ENCODE assay signal across 17 cellular contexts in genomic region chr13:110001622-110002275, GRCh38.
DNase-seq lines count a peak whose midpoint lies in the region; ATAC-seq, FAIRE-seq and TF ChIP-seq lines count a peak whose summit lies in the region.
"Had no signal": no experiment of that assay in that cellular context is flagged by ENCODE, and none has a peak within 500 bp of the region (broad histone marks: within the 10 kb centered on the region; RNA-seq: fewer than 3 reads in every experiment).

No MANE protein-coding gene starts in this region.

- intact Hi-C loops in endothelial cell of umbilical vein (cut with micrococcal nuclease) (no loop called here), upper lobe of right lung (cut with DNase I) (no loop called here), lower lobe of right lung (cut with DNase I) (no loop called here)

- CTCF ChIA-PET in endothelial cell of umbilical vein (lab: Charles Lee) = no interaction called here

- no peak for ATAC-seq in GM19035 (IDR thresholded peaks at IDR 0.05; ENCODE audit: unreplicated experiment)
- no peak for ATAC-seq in HG02571 (IDR thresholded peaks at IDR 0.05; ENCODE audit: unreplicated experiment)
- ATAC-seq in upper lobe of right lung = no peak
- ATAC-seq in lower lobe of right lung = no peak
- ATAC-seq: activated CD8-positive, alpha-beta memory T cell treated with anti-CD3 and anti-CD28 coated beads, Interleukin-2, amount 10 ng/mL, durations not matched to agents 7 days and 5 days; heart right ventricle had no signal

- no peaks in the 10 kb centered on the region for H3K9me3 ChIP-seq in SJSA1 (replicated peaks)
- H3K9me3 ChIP-seq in endothelial cell of umbilical vein (replicated peaks; ENCODE audit: control insufficient read depth, insufficient read depth, low read length) = no peaks in the 10 kb centered on the region
- H3K9me3 ChIP-seq in osteoblast (ENCODE audit: low read depth, low read length) = no peaks in the 10 kb centered on the region
- H3K9me3 ChIP-seq in upper lobe of right lung = no peaks in the 10 kb centered on the region
- no peaks in the 10 kb centered on the region for H3K9me3 ChIP-seq in lower lobe of right lung
- H3K9me3 ChIP-seq: heart right ventricle, prostate gland had no signal

- H3K4me2 ChIP-seq in endothelial cell of umbilical vein (ENCODE audit: insufficient read depth, low read length) (no peak overlapping the region), osteoblast (ENCODE audit: insufficient read depth, low read length) (peak overlapping the region; percentile 41)

- TF ChIP-seq CTCF in endothelial cell of umbilical vein (IDR thresholded peaks at IDR 0.05; ENCODE audit: extremely low read depth in 1 of 2, insufficient read depth in 1 of 2, low read depth in 1 of 2, low read length in 2 of 2) (no peak), osteoblast (IDR thresholded peaks at IDR 0.05; ENCODE audit: extremely low read depth, low read depth, low read length) (no peak), upper lobe of right lung (IDR thresholded peaks at IDR 0.05) (no peak), lower lobe of right lung (IDR thresholded peaks at IDR 0.05) (no peak)

- H3K9me1 ChIP-seq in endothelial cell of umbilical vein (replicated peaks; ENCODE audit: control insufficient read depth, extremely low read depth, insufficient read depth, low read length) = no peaks in the 10 kb centered on the region

- dilution Hi-C loops in endothelial cell of umbilical vein (cut with MboI; ENCODE audit: extremely low pct_ligation_motif_present, low sequenced_read_pairs) = no loop called here

- no peak for FAIRE-seq in endothelial cell of umbilical vein (lab: Jason Lieb, UNC)
- FAIRE-seq: islet of Langerhans had no signal

- TF ChIP-seq POLR2A in endothelial cell of umbilical vein (IDR thresholded peaks at IDR 0.05; ENCODE audit: low read depth, low read length) = no peak

- H3K27ac ChIP-seq in SJSA1 = peak overlapping the region; percentile 54
- no peak overlapping the region for H3K27ac ChIP-seq in endothelial cell of umbilical vein (ENCODE audit: insufficient read depth, low read depth, low read length)
- peak overlapping the region; percentile 30 for H3K27ac ChIP-seq in osteoblast (ENCODE audit: low read depth, low read length)
- H3K27ac ChIP-seq in upper lobe of right lung = no peak overlapping the region
- H3K27ac ChIP-seq in lower lobe of right lung = no peak overlapping the region
- H3K27ac ChIP-seq: epithelial cell of prostate, heart right ventricle had no signal

- no peaks in the 10 kb centered on the region for H4K20me1 ChIP-seq in endothelial cell of umbilical vein (replicated peaks; ENCODE audit: control insufficient read depth, extremely low read depth, insufficient read depth, low read length)
- no peaks in the 10 kb centered on the region for H4K20me1 ChIP-seq in osteoblast (ENCODE audit: insufficient read depth, low read length)

- H3K4me1 ChIP-seq in SJSA1 (replicated peaks) (peaks cover 47% of the 10 kb centered on the region), endothelial cell of umbilical vein (ENCODE audit: control insufficient read depth, extremely low read depth, insufficient read depth, low read length) (no peaks in the 10 kb centered on the region), osteoblast (ENCODE audit: insufficient read depth, low read length) (peaks cover 22% of the 10 kb centered on the region), upper lobe of right lung (no peaks in the 10 kb centered on the region), lower lobe of right lung (no peaks in the 10 kb centered on the region)
- H3K4me1 ChIP-seq: prostate gland had no signal

- POLR2A ChIA-PET in endothelial cell of umbilical vein (lab: Charles Lee) = no interaction called here

- no peaks in the 10 kb centered on the region for H3K27me3 ChIP-seq in SJSA1 (replicated peaks)
- H3K27me3 ChIP-seq in endothelial cell of umbilical vein (ENCODE audit: control insufficient read depth in 2 of 2, insufficient read depth in 2 of 2, low read length in 2 of 2) = no peaks in the 10 kb centered on the region
- H3K27me3 ChIP-seq in osteoblast (ENCODE audit: insufficient read depth, low read length) = no peaks in the 10 kb centered on the region
- H3K27me3 ChIP-seq in upper lobe of right lung = no peaks in the 10 kb centered on the region
- no peaks in the 10 kb centered on the region for H3K27me3 ChIP-seq in lower lobe of right lung (ENCODE audit: low read depth)

- H3K79me2 ChIP-seq in endothelial cell of umbilical vein (ENCODE audit: control insufficient read depth, insufficient read depth, low read length) (no peaks in the 10 kb centered on the region), osteoblast (ENCODE audit: insufficient read depth, low read length) (no peaks in the 10 kb centered on the region)

- DNase-seq in EL = peak; percentile 84
- peak; percentile 60 to 91 for DNase-seq in SJSA1 (ENCODE audit: low read depth in 1 of 2, low spot score in 2 of 2)
- no peak for DNase-seq in endothelial cell of umbilical vein (ENCODE audit: low read depth, low spot score)
- DNase-seq in osteoblast (ENCODE audit: insufficient read length, low spot score, missing footprints) = peak; percentile 51
- no peak for DNase-seq in upper lobe of right lung
- no peak for DNase-seq in lower lobe of right lung
- DNase-seq: activated CD8-positive, alpha-beta memory T cell treated with anti-CD3 and anti-CD28 coated beads, Interleukin-2, amount 10 ng/mL, durations not matched to agents 7 days and 5 days; activated effector memory CD4-positive, alpha-beta T cell treated with anti-CD3 and anti-CD28 coated beads, Interleukin-2, amount 50 U/mL, for 16 hours; heart right ventricle; mesendoderm; MV-4-11; NCI-H187 treated with DMSO at 0.1 percent for 48 hours had no signal

- H3K36me3 ChIP-seq in SJSA1 (no peaks in the 10 kb centered on the region), endothelial cell of umbilical vein (ENCODE audit: control insufficient read depth in 2 of 2, extremely low read depth in 1 of 2, insufficient read depth in 2 of 2, low read length in 2 of 2) (no peaks in the 10 kb centered on the region), osteoblast (ENCODE audit: insufficient read depth, low read length) (no peaks in the 10 kb centered on the region), upper lobe of right lung (no peaks in the 10 kb centered on the region), lower lobe of right lung (no peaks in the 10 kb centered on the region)
- H3K36me3 ChIP-seq: heart right ventricle, prostate gland had no signal

- H2AFZ ChIP-seq in endothelial cell of umbilical vein (ENCODE audit: low read depth, low read length) = no peak overlapping the region
- H2AFZ ChIP-seq in osteoblast (ENCODE audit: low read length) = no peak overlapping the region

- BruUV-seq in endothelial cell of umbilical vein (replicated peaks; lab: Mats Ljungman, UMichigan) = no TSS peak

- H3K4me3 ChIP-seq in SJSA1 = no peak overlapping the region
- no peak overlapping the region for H3K4me3 ChIP-seq in endothelial cell of umbilical vein (replicated peaks in 1 of 3; ENCODE audit: insufficient read depth in 1 of 3, low read depth in 1 of 3, low read length in 3 of 3)
- H3K4me3 ChIP-seq in osteoblast (ENCODE audit: insufficient read depth, low read length) = no peak overlapping the region
- H3K4me3 ChIP-seq in upper lobe of right lung = no peak overlapping the region
- H3K4me3 ChIP-seq in lower lobe of right lung = no peak overlapping the region
- H3K4me3 ChIP-seq: heart right ventricle, prostate gland had no signal

- H3K9ac ChIP-seq in endothelial cell of umbilical vein (replicated peaks; ENCODE audit: extremely low read depth, insufficient read depth, low read length) = no peak overlapping the region

TF ChIP-seq in endothelial cell of umbilical vein, 7 proteins besides CTCF, POLR2A, EP300 and RAD21:
- TF ChIP-seq EZH2 (IDR thresholded peaks at IDR 0.05; ENCODE audit: borderline replicate concordance, low read depth, low read length, severe bottlenecking) (no peak), FOS (IDR thresholded peaks at IDR 0.05; ENCODE audit: borderline replicate concordance, insufficient read depth, low read length) (peak; percentile 52), MYC (IDR thresholded peaks at IDR 0.05; ENCODE audit: low read depth, low read length) (no peak), JUN (IDR thresholded peaks at IDR 0.05; ENCODE audit: borderline replicate concordance, insufficient read depth, insufficient read length, low read depth) (no peak), POLR2AphosphoS5 (IDR thresholded peaks at IDR 0.05; ENCODE audit: insufficient read depth, low read depth, low read length) (no peak), GATA2 (IDR thresholded peaks at IDR 0.05; ENCODE audit: insufficient read depth, insufficient read length, low read depth, low read length) (no peak), MAX (IDR thresholded peaks at IDR 0.05; ENCODE audit: insufficient read depth, insufficient read length) (no peak)

Comparison
In these comparisons a context has a peak if more than half of its experiments do, and no peak if none do; other contexts are left out.
1. DNase-seq: peak in EL (single experiment), SJSA1 (2 of 2) and osteoblast (single experiment); none in endothelial cell of umbilical vein (single experiment), upper lobe of right lung (single experiment) and lower lobe of right lung (single experiment).
2. H3K27ac ChIP-seq: peak in SJSA1 (single experiment) and osteoblast (single experiment); none in endothelial cell of umbilical vein (single experiment), upper lobe of right lung (single experiment) and lower lobe of right lung (single experiment).